1 cellular context compared by ENCODE assay signal in genomic region chr20:40990542-40991120, GRCh38.
TF ChIP-seq lines count a peak whose summit lies in the region.

No MANE protein-coding gene starts in this region.

TF ChIP-seq in HepG2, 621 proteins besides CTCF, POLR2A, EP300 and RAD21 (continued from another document and continues in another):
- peak; percentile 95 for TF ChIP-seq XRCC5 (optimal IDR thresholded peaks at IDR 0.05; ENCODE audit: low read length)
- 0 out of 2 replicates have a peak, but pooled peaks have one; percentile 50 for TF ChIP-seq BORCS8-MEF2B (CRISPR knock-in tag; IDR thresholded peaks at IDR 0.05)
- peak; percentile 79; the same call in 1 of the 2 replicates for TF ChIP-seq ZNF644 (CRISPR knock-in tag; IDR thresholded peaks at IDR 0.05; ENCODE audit: low read depth)
- TF ChIP-seq ZNF605 (CRISPR knock-in tag; IDR thresholded peaks at IDR 0.05), result no peak
- TF ChIP-seq SP1 (IDR thresholded peaks at IDR 0.05), result no peak
- TF ChIP-seq SP1 (CRISPR knock-in tag; IDR thresholded peaks at IDR 0.05), result no peak
- TF ChIP-seq NFYB (CRISPR knock-in tag; IDR thresholded peaks at IDR 0.05), result 0 out of 2 replicates have a peak, but pooled peaks have one; percentile 47
- peak; percentile 56; the same call in 1 of the 2 replicates for TF ChIP-seq YEATS2 (CRISPR knock-in tag; IDR thresholded peaks at IDR 0.05; ENCODE audit: borderline replicate concordance)
- TF ChIP-seq ZNF280B (CRISPR knock-in tag; IDR thresholded peaks at IDR 0.05; ENCODE audit: borderline replicate concordance), result peak; percentile 89
- TF ChIP-seq TOE1 (CRISPR knock-in tag; IDR thresholded peaks at IDR 0.05), result no peak
- no peak for TF ChIP-seq DPF2 (CRISPR knock-in tag; IDR thresholded peaks at IDR 0.05; ENCODE audit: borderline replicate concordance, low read depth)
- 0 out of 2 replicates have a peak, but pooled peaks have one; percentile 27 for TF ChIP-seq KDM4B (CRISPR knock-in tag; IDR thresholded peaks at IDR 0.05)
- TF ChIP-seq NCOA2 (CRISPR knock-in tag; IDR thresholded peaks at IDR 0.05), result peak; percentile 45; the same call in 1 of the 2 replicates
- TF ChIP-seq TBX3 (IDR thresholded peaks at IDR 0.05; ENCODE audit: borderline replicate concordance), result no peak
- TF ChIP-seq RFXANK (CRISPR knock-in tag; IDR thresholded peaks at IDR 0.05), result no peak
- TF ChIP-seq THAP11 (CRISPR knock-in tag; IDR thresholded peaks at IDR 0.05), result peak; percentile 75
- 0 out of 2 replicates have a peak, but pooled peaks have one; percentile 39 for TF ChIP-seq HIVEP1 (CRISPR knock-in tag; IDR thresholded peaks at IDR 0.05)
- TF ChIP-seq ZGPAT (CRISPR knock-in tag; IDR thresholded peaks at IDR 0.05), result peak; percentile 74; the same call in 1 of the 2 replicates
- no peak for TF ChIP-seq ZNF552 (CRISPR knock-in tag; IDR thresholded peaks at IDR 0.05; ENCODE audit: borderline replicate concordance)
- TF ChIP-seq USF2 (IDR thresholded peaks at IDR 0.05; ENCODE audit: low read depth, low read length), result no peak
- TF ChIP-seq USF2 (CRISPR knock-in tag; IDR thresholded peaks at IDR 0.05; ENCODE audit: borderline replicate concordance), result no peak
- TF ChIP-seq RXRA (CRISPR knock-in tag; IDR thresholded peaks at IDR 0.05), result peak; percentile 63; the same call in 1 of the 2 replicates
- no peak for TF ChIP-seq ZNF780A (CRISPR knock-in tag; IDR thresholded peaks at IDR 0.05)
- peak; percentile 32; the same call in 1 of the 2 replicates for TF ChIP-seq ZNF205 (CRISPR knock-in tag; IDR thresholded peaks at IDR 0.05)
- peak; percentile 83 for TF ChIP-seq ZNF891 (CRISPR knock-in tag; IDR thresholded peaks at IDR 0.05)
- peak; percentile 34; the same call in 1 of the 2 replicates for TF ChIP-seq RARA (CRISPR knock-in tag; IDR thresholded peaks at IDR 0.05)
- TF ChIP-seq SOX5 (CRISPR knock-in tag; IDR thresholded peaks at IDR 0.05; ENCODE audit: borderline replicate concordance), result peak; percentile 28; the same call in 1 of the 2 replicates
- TF ChIP-seq ZBTB43 (CRISPR knock-in tag; conservative IDR thresholded peaks at IDR 0.05), result no peak
- no peak for TF ChIP-seq CCAR2 (optimal IDR thresholded peaks at IDR 0.05; ENCODE audit: low read depth, low read length)
- peak; percentile 59; the same call in 1 of the 2 replicates for TF ChIP-seq ZBTB34 (CRISPR knock-in tag; IDR thresholded peaks at IDR 0.05)
- peak; percentile 33; the same call in 1 of the 2 replicates for TF ChIP-seq UBTF (CRISPR knock-in tag; IDR thresholded peaks at IDR 0.05)
- peak; percentile 28; the same call in 1 of the 2 replicates for TF ChIP-seq ZNF567 (CRISPR knock-in tag; IDR thresholded peaks at IDR 0.05; ENCODE audit: borderline replicate concordance)
- peak; percentile 49; the same call in 1 of the 2 replicates for TF ChIP-seq MIER2 (CRISPR knock-in tag; IDR thresholded peaks at IDR 0.05)
- peak; percentile 81; the same call in 1 of the 2 replicates for TF ChIP-seq ZSCAN9 (CRISPR knock-in tag; IDR thresholded peaks at IDR 0.05; ENCODE audit: borderline replicate concordance)
- TF ChIP-seq LBX2 (CRISPR knock-in tag; IDR thresholded peaks at IDR 0.05; ENCODE audit: borderline replicate concordance), result peak; percentile 70; the same call in 1 of the 2 replicates
- peak; percentile 69 for TF ChIP-seq ZFP91 (CRISPR knock-in tag; IDR thresholded peaks at IDR 0.05; ENCODE audit: borderline replicate concordance)
- peak; percentile 70; the same call in 1 of the 2 replicates for TF ChIP-seq ZNF598 (CRISPR knock-in tag; IDR thresholded peaks at IDR 0.05; ENCODE audit: borderline replicate concordance)
- TF ChIP-seq GATAD2A (CRISPR knock-in tag; IDR thresholded peaks at IDR 0.05), result peak; percentile 85
- TF ChIP-seq STAG1 (CRISPR knock-in tag; IDR thresholded peaks at IDR 0.05), result peak; percentile 100
- peak; percentile 84 for TF ChIP-seq MIXL1 (CRISPR knock-in tag; IDR thresholded peaks at IDR 0.05)
- no peak for TF ChIP-seq ZNF75D (CRISPR knock-in tag; IDR thresholded peaks at IDR 0.05; ENCODE audit: borderline replicate concordance)
- no peak for TF ChIP-seq NFE2L1 (CRISPR knock-in tag; IDR thresholded peaks at IDR 0.05; ENCODE audit: borderline replicate concordance)
- TF ChIP-seq TARDBP (CRISPR knock-in tag; IDR thresholded peaks at IDR 0.05), result peak; percentile 84
- peak; percentile 31; the same call in 1 of the 2 replicates for TF ChIP-seq ZSCAN21 (CRISPR knock-in tag; IDR thresholded peaks at IDR 0.05; ENCODE audit: borderline replicate concordance)
- TF ChIP-seq FOSL2 (CRISPR knock-in tag; IDR thresholded peaks at IDR 0.05), result peak; percentile 68
- peak; percentile 76 for TF ChIP-seq ZNF687 (CRISPR knock-in tag; IDR thresholded peaks at IDR 0.05)
- peak; percentile 98 for TF ChIP-seq SMC3 (IDR thresholded peaks at IDR 0.05; ENCODE audit: low read length)
- peak; percentile 57; the same call in 1 of the 2 replicates for TF ChIP-seq DMAP1 (CRISPR knock-in tag; IDR thresholded peaks at IDR 0.05)
- peak; percentile 67 for TF ChIP-seq ZNF768 (CRISPR knock-in tag; IDR thresholded peaks at IDR 0.05)
